Comparison of ENCODE assay signal across 7 cellular contexts in the genomic region with DNA sequence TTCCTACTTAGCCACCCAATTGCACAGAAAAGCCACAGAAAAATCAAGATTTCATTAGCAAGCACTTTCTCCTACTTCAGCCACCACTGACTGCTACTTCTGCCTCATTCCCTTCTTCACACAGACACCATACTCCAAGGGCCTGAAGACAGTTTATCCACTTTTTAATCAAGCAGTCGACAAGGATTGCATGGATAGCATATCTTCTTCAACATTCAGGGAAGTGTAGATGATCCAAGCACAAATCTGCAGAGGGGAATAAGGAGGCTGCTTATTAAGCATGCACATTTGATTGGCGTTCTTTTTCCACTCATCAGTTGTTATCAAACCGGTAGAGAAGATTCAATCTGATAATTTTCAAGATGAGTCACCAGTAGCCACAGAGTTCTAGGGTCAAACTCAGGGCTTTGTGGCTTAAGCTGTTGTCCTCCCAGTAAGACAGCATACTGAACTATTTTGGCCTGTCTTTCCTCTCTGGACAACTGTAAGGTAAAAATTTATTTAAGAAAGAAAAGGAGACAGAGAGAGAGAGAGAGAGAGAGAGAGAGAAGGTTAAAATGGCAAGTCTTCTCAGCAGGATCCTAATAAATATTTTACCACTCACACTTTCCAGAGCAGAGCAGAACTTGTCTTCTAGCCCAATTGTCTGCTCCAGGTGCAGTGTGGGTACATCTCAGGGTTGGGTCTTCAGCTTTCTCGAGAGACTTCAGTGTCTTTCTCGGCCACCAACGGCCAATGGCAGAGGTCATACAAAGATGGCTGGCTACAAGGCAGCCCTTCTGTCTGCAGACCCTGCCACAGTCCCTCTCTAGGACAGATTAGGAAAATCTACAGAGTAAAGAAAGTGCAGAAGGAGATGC.
DNase-seq lines count a peak whose midpoint lies in the region; ATAC-seq, FAIRE-seq and TF ChIP-seq lines count a peak whose summit lies in the region.

No MANE protein-coding gene starts in this region.

- ATAC-seq in GM18907 (IDR thresholded peaks at IDR 0.05; ENCODE audit: unreplicated experiment): peak; percentile 99
- ATAC-seq in HG02678 (IDR thresholded peaks at IDR 0.05; ENCODE audit: unreplicated experiment): peak; percentile 97
- ATAC-seq in lower lobe of right lung: peak; percentile 9 to 39

- no peak for TF ChIP-seq POLR2A in H54 (IDR thresholded peaks at IDR 0.05; ENCODE audit: low read depth, low read length)

- no peak overlapping the region for H3K27ac ChIP-seq in lower lobe of right lung

- no peak overlapping the region for H3K4me3 ChIP-seq in lower lobe of right lung

- intact Hi-C loops in lower lobe of right lung (cut with DNase I): no loop called here

- no peaks in the 10 kb centered on the region for H3K27me3 ChIP-seq in lower lobe of right lung (ENCODE audit: low read depth)

- no peaks in the 10 kb centered on the region for H3K9me3 ChIP-seq in lower lobe of right lung

- H3K4me1 ChIP-seq in lower lobe of right lung: peaks cover 10% of the 10 kb centered on the region

- no peaks in the 10 kb centered on the region for H3K36me3 ChIP-seq in lower lobe of right lung

- DNase-seq in RCC 7860 (ENCODE audit: low spot score): peak; percentile 50
- DNase-seq in lower lobe of right lung: no peak
- DNase-seq in SW 1271 (lab: John Stamatoyannopoulos, UW): no peak
- DNase-seq in NCI-H510A (lab: John Stamatoyannopoulos, UW): no peak
- DNase-seq in H54 (ENCODE audit: insufficient read length, low spot score): no peak

- peak; percentile 54 for FAIRE-seq in RCC 7860 (lab: Jason Lieb, UNC)
- FAIRE-seq in H54 (lab: Jason Lieb, UNC): no peak

- TF ChIP-seq CTCF in lower lobe of right lung (IDR thresholded peaks at IDR 0.05): no peak

Comparison
In these comparisons a context has a peak if more than half of its experiments do, and no peak if none do; other contexts are left out.
1. ATAC-seq: peak in every context shown above with its lines; median percentile 99 in GM18907; 97 in HG02678; 24 in lower lobe of right lung.